15 cellular contexts compared by ENCODE assay signal in the genomic region with DNA sequence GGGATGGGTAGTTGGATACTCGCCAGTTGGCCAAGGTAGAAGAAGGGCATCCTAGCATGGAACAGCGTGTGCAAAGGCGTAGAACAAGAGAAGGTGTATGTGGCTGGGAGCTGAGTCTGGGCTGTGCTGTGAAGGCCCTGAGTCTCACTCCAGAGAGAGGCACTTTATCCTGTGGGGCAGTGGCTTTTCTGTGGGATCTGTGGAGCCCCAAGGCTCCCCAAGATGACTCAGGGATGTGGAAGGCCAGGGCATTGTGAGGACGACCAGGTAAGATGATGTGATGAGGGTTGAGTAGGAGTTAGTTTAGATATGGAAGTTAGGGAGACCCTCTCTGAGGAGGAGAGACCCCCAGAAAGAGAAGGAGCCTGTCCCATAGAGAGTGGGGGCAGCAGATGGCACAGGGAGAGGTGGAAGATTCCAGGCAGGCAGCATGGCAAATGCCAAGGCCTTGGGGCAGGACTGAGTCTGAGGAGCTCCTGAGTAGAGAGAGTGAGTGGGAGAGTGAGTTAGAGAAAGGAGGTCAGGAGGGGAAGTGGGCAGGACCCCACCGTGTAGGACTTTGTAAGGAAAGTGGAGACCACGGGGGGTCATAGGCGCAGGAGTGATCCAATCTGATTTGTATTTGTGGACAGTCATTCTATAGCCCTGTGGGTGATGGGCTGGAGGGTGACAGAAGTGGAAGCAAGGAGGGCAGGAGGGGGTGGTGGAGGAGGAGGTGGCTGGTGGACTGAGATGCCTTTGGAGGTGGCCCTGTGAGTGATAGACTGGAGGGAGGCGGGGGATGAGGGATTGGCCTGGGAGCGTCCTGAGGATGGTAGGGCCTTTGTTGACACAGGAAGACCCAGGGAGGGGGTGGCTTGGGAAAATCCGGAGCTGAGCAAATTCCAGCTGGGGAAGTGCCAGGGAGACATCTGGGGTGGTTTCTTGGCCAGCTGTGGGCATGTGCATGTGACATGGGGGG. TPM values are rescaled to one million over a fixed set of nuclear protein-coding genes. Genes with fewer than 3 reads are reported as not detected.
DNase-seq lines count a peak whose midpoint lies in the region; ATAC-seq and TF ChIP-seq lines count a peak whose summit lies in the region.
"Had no signal": no experiment of that assay in that cellular context is flagged by ENCODE, and none has a peak within 500 bp of the region (broad histone marks: within the 10 kb centered on the region; RNA-seq: fewer than 3 reads in every experiment).

No MANE protein-coding gene starts in this region.

- H3K9me3 ChIP-seq in adipocyte (ENCODE audit: control insufficient read depth, low read length) (no peaks in the 10 kb centered on the region), suprapubic skin (no peaks in the 10 kb centered on the region)
- H3K9me3 ChIP-seq: SK-N-SH had no signal

- H3K4me3 ChIP-seq in H7 (ENCODE audit: insufficient read depth, low read depth, low read length) (no peak overlapping the region), adipocyte (ENCODE audit: low read length) (no peak overlapping the region), suprapubic skin (no peak overlapping the region)
- H3K4me3 ChIP-seq: smooth muscle cell had no signal

- WGBS in suprapubic skin: 61% methylated on average over 10 of the region's 10 CpGs

- TF ChIP-seq EP300 in suprapubic skin (IDR thresholded peaks at IDR 0.05): no peak

- DNase-seq in H7 (peak; percentile 70), adipocyte (ENCODE audit: low read depth) (peak; percentile 9), left ventricle myocardium superior (no peak), suprapubic skin (ENCODE audit: low spot score in 2 of 2) (no peak)
- no peak for DNase-seq in T-helper 2 cell treated with Interferon-gamma antibody and Interleukin-4, amounts not matched to agents 5 μg/mL and 100 μg/mL, for 36 hours (ENCODE audit: low spot score)
- DNase-seq: activated CD4-positive, alpha-beta T cell treated with anti-CD3 and anti-CD28 coated beads, Interleukin-2, amount 50 U/mL, for 4 hours; activated naive CD4-positive, alpha-beta T cell treated with Interleukin-2 at 50 U/mL for 16 hours; COR-L47; hippocampal formation; NCI-H524; SK-N-SH had no signal

- H3K27me3 ChIP-seq in H7 (ENCODE audit: control insufficient read depth, insufficient read depth, low read length) (no peaks in the 10 kb centered on the region), adipocyte (replicated peaks; ENCODE audit: control insufficient read depth, insufficient read depth, low read length) (no peaks in the 10 kb centered on the region), suprapubic skin (no peaks in the 10 kb centered on the region)

- no peaks in the 10 kb centered on the region for H3K36me3 ChIP-seq in H7 (replicated peaks; ENCODE audit: control insufficient read depth, insufficient read depth, low read length)
- peaks cover 22% of the 10 kb centered on the region for H3K36me3 ChIP-seq in adipocyte (ENCODE audit: control insufficient read depth, insufficient read depth, low read length, severe bottlenecking)
- H3K36me3 ChIP-seq in suprapubic skin: no peaks in the 10 kb centered on the region

- H3K36me3 Mint-ChIP-seq in T-helper 2 cell treated with Interferon-gamma antibody and Interleukin-4, amounts not matched to agents 5 μg/mL and 100 μg/mL, for 36 hours (ENCODE audit: low read depth): no peaks in the 10 kb centered on the region

- intact Hi-C loops in left ventricle myocardium superior (cut with micrococcal nuclease): no loop called here

- TF ChIP-seq CTCF in suprapubic skin (IDR thresholded peaks at IDR 0.05): no peak

- H3K27ac ChIP-seq in suprapubic skin: peak overlapping the region; percentile 34

- H3K27me3 Mint-ChIP-seq in T-helper 2 cell treated with Interferon-gamma antibody and Interleukin-4, amounts not matched to agents 5 μg/mL and 100 μg/mL, for 36 hours (ENCODE audit: low read depth): peaks cover 2% of the 10 kb centered on the region

- H3K9me3 Mint-ChIP-seq in T-helper 2 cell treated with Interferon-gamma antibody and Interleukin-4, amounts not matched to agents 5 μg/mL and 100 μg/mL, for 36 hours: no peaks in the 10 kb centered on the region
- H3K9me3 Mint-ChIP-seq: dendritic cell treated with granulocyte-macrophage colony-stimulating factor and Interleukin-4, amounts not matched to agents 40 ng/mL and 50 ng/mL, for 4 days had no signal

- ATAC-seq in left ventricle myocardium superior (peak; percentile 40), HG03442 (IDR thresholded peaks at IDR 0.05; ENCODE audit: unreplicated experiment) (no peak), HG03139 (IDR thresholded peaks at IDR 0.05; ENCODE audit: unreplicated experiment) (no peak)

- H3K4me1 ChIP-seq in adipocyte (ENCODE audit: control insufficient read depth, insufficient read depth, low read length) (peaks cover 28% of the 10 kb centered on the region), suprapubic skin (peaks cover 26% of the 10 kb centered on the region)

- no peak overlapping the region for H3K27ac Mint-ChIP-seq in T-helper 2 cell treated with Interferon-gamma antibody and Interleukin-4, amounts not matched to agents 5 μg/mL and 100 μg/mL, for 36 hours
- H3K27ac Mint-ChIP-seq: dendritic cell treated with granulocyte-macrophage colony-stimulating factor and Interleukin-4, amounts not matched to agents 40 ng/mL and 50 ng/mL, for 4 days had no signal

- no peak overlapping the region for H3K4me3 Mint-ChIP-seq in T-helper 2 cell treated with Interferon-gamma antibody and Interleukin-4, amounts not matched to agents 5 μg/mL and 100 μg/mL, for 36 hours
- H3K4me3 Mint-ChIP-seq: dendritic cell treated with granulocyte-macrophage colony-stimulating factor and Interleukin-4, amounts not matched to agents 40 ng/mL and 50 ng/mL, for 4 days had no signal

- no peak for TF ChIP-seq POLR2A in suprapubic skin (IDR thresholded peaks at IDR 0.05)

- H3K9ac ChIP-seq in adipocyte (ENCODE audit: low read length): no peak overlapping the region
- H3K9ac ChIP-seq: SK-N-SH had no signal

- H3K4me1 Mint-ChIP-seq in T-helper 2 cell treated with Interferon-gamma antibody and Interleukin-4, amounts not matched to agents 5 μg/mL and 100 μg/mL, for 36 hours (ENCODE audit: low read depth): no peaks in the 10 kb centered on the region

RNA-seq across cellular contexts. Expression of gene FBLN2, which starts 50.3 kb away (rescaled TPM):
- 27.4 and 30.9 TPM in 2 replicates for total RNA-seq in H7 (2014; rRNA removed; shearing (Covaris generic))
- total RNA-seq in left ventricle myocardium superior (53.8 TPM), suprapubic skin (10 to 100 TPM; 25.3 to 93.8 (median 47.6) TPM)

Comparison
In these comparisons a context has a peak if more than half of its experiments do, and no peak if none do; other contexts are left out.
1. DNase-seq: peak in H7 (single experiment) and adipocyte (single experiment); none in left ventricle myocardium superior (single experiment), suprapubic skin (0 of 2) and T-helper 2 cell treated with Interferon-gamma antibody and Interleukin-4, amounts not matched to agents 5 μg/mL and 100 μg/mL, for 36 hours (single experiment).